In the genomic region with DNA sequence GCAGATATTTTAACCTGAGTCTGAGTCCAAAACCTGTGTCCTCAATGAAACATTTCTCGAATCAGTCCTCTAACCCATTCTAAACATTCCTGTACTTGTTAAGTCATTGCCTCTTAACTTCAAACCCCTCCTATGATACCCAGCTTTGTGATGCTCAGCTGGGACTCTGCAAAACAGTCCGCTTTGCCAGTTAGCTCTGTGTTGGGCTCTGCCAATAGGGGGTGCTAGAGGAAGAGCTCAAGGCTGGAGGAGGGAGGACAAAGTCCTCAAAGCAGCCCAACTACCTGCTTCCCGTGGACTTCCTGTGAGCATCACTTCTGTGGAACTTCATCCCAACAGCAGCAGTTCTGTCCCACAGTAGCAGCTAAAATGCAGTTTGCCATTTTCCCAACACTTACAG, we compare ENCODE assay signal across 10 cellular contexts. TPM values are rescaled to one million over a fixed set of nuclear protein-coding genes. Genes with fewer than 3 reads are reported as not detected.
A peak's percentile ranks its signal among the peaks of the same experiment; 100 is the strongest.
DNase-seq lines count a peak whose midpoint lies in the region; ATAC-seq, FAIRE-seq and TF ChIP-seq lines count a peak whose summit lies in the region.
"Had no signal": no experiment of that assay in that cellular context is flagged by ENCODE, and none has a peak within 500 bp of the region (broad histone marks: within the 10 kb centered on the region; RNA-seq: fewer than 3 reads in every experiment).

No MANE protein-coding gene starts in this region.

- H3K4me2 ChIP-seq in K562 (ENCODE audit: insufficient read depth, low read length), result no peak overlapping the region

- intact Hi-C loops in K562 (cut with micrococcal nuclease), result loop anchor here (1.0 kb wide), 1 partner anchor 40 kb away; no protein-coding TSS in a partner anchor

- peak; percentile 83 for FAIRE-seq in K562 (lab: Jason Lieb, UNC)

- H4K20me1 ChIP-seq in K562 (replicated peaks; ENCODE audit: control insufficient read depth, insufficient read depth, low read length), result no peaks in the 10 kb centered on the region

- no peak overlapping the region for H3K4me3 Mint-ChIP-seq in activated naive CD4-positive, alpha-beta T cell treated with anti-CD3 and anti-CD28 coated beads, Interleukin-2, amount 10 ng/mL, durations not matched to agents 7 days and 5 days
- no peak overlapping the region for H3K4me3 Mint-ChIP-seq in CD8-positive, alpha-beta memory T cell
- H3K4me3 Mint-ChIP-seq: activated B cell treated with CpG ODN at 0.5 μM for 24 hours had no signal

- H3K4me1 ChIP-seq in K562 (replicated peaks in 1 of 2; ENCODE audit: control insufficient read depth in 2 of 2, insufficient read depth in 2 of 2, low read length in 2 of 2), result peaks cover 0 to 8% of the 10 kb centered on the region in 2 experiments; a peak in 1 of 5 replicates
- no peaks in the 10 kb centered on the region for H3K4me1 ChIP-seq in CD8-positive, alpha-beta memory T cell (ENCODE audit: insufficient read depth, low read length)

- no peaks in the 10 kb centered on the region for H3K27me3 Mint-ChIP-seq in activated naive CD4-positive, alpha-beta T cell treated with anti-CD3 and anti-CD28 coated beads, Interleukin-2, amount 10 ng/mL, durations not matched to agents 7 days and 5 days
- peaks cover 6 to 23% of the 10 kb centered on the region in 2 donors for H3K27me3 Mint-ChIP-seq in CD8-positive, alpha-beta memory T cell
- H3K27me3 Mint-ChIP-seq: activated B cell treated with CpG ODN at 0.5 μM for 24 hours had no signal

- POLR2A ChIA-PET in K562 (lab: Yijun Ruan, JAX), result no interaction called here
- POLR2A ChIA-PET in CD8-positive, alpha-beta memory T cell (lab: Charles Lee), result no interaction called here

- H3K9me1 ChIP-seq in K562 (ENCODE audit: control insufficient read depth, insufficient read depth, low read length), result no peaks in the 10 kb centered on the region

- H3K9ac ChIP-seq in K562 (ENCODE audit: insufficient read depth in 1 of 2, low read depth in 2 of 2, low read length in 2 of 2), result no peak overlapping the region

- no peak overlapping the region for H3K4me3 ChIP-seq in K562
- no peak overlapping the region for H3K4me3 ChIP-seq in CD8-positive, alpha-beta memory T cell (ENCODE audit: low read length)

- peaks cover 0 to 16% of the 10 kb centered on the region in 2 experiments; a peak in 3 of 5 replicates for H3K27me3 ChIP-seq in K562 (ENCODE audit: control insufficient read depth in 2 of 2, insufficient read depth in 2 of 2, low read length in 2 of 2)
- no peaks in the 10 kb centered on the region for H3K27me3 ChIP-seq in CD8-positive, alpha-beta memory T cell (ENCODE audit: insufficient read depth, low read length, poor library complexity, severe bottlenecking)

- H3K36me3 Mint-ChIP-seq in activated naive CD4-positive, alpha-beta T cell treated with anti-CD3 and anti-CD28 coated beads, Interleukin-2, amount 10 ng/mL, durations not matched to agents 7 days and 5 days, result no peaks in the 10 kb centered on the region
- H3K36me3 Mint-ChIP-seq in CD8-positive, alpha-beta memory T cell, result no peaks in the 10 kb centered on the region

- no peaks in the 10 kb centered on the region for H3K9me3 ChIP-seq in K562 (replicated peaks; ENCODE audit: control insufficient read depth, insufficient read depth, low read depth, low read length)
- H3K9me3 ChIP-seq in CD8-positive, alpha-beta memory T cell (ENCODE audit: low read length), result no peaks in the 10 kb centered on the region

- no peak overlapping the region for H3K27ac ChIP-seq in K562 (ENCODE audit: extremely low read depth, low read depth, low read length)
- H3K27ac ChIP-seq in CD8-positive, alpha-beta memory T cell (ENCODE audit: low read depth, low read length), result no peak overlapping the region

- no peaks in the 10 kb centered on the region for H3K9me3 Mint-ChIP-seq in activated naive CD4-positive, alpha-beta T cell treated with anti-CD3 and anti-CD28 coated beads, Interleukin-2, amount 10 ng/mL, durations not matched to agents 7 days and 5 days
- H3K9me3 Mint-ChIP-seq in CD8-positive, alpha-beta memory T cell, result no peaks in the 10 kb centered on the region
- H3K9me3 Mint-ChIP-seq: activated B cell treated with CpG ODN at 0.5 μM for 24 hours had no signal

- ATAC-seq in HG03159 (IDR thresholded peaks at IDR 0.05; ENCODE audit: unreplicated experiment), result peak; percentile 76
- ATAC-seq in K562, result peak; percentile 97
- peak; percentile 46 for ATAC-seq in stimulated activated naive CD8-positive, alpha-beta T cell treated with anti-CD3 and anti-CD28 coated beads, Interleukin-15, Interleukin-2, amounts not matched to agents 100 U/mL and 50 U/mL, for 24 hours
- no peak for ATAC-seq in GM18498 (IDR thresholded peaks at IDR 0.05; ENCODE audit: unreplicated experiment)

- H3K36me3 ChIP-seq in K562 (ENCODE audit: control insufficient read depth, insufficient read depth, low read length), result no peaks in the 10 kb centered on the region
- no peaks in the 10 kb centered on the region for H3K36me3 ChIP-seq in CD8-positive, alpha-beta memory T cell (ENCODE audit: insufficient read depth, low read length)

- H3K79me2 ChIP-seq in K562 (ENCODE audit: control insufficient read depth, insufficient read depth, low read length), result no peaks in the 10 kb centered on the region

- no peak for TF ChIP-seq EP300 in K562 (IDR thresholded peaks at IDR 0.05; ENCODE audit: low read length)

- CTCF ChIA-PET in activated naive CD4-positive, alpha-beta T cell treated with anti-CD3 and anti-CD28 coated beads, Interleukin-2, amount 10 ng/mL, durations not matched to agents 7 days and 5 days (lab: Charles Lee), result interaction anchor here (0.6 to 1.7 kb wide), 4 partner anchors 9 to 46 kb away, joined by 3 to 9 read pairs (median 4); no protein-coding TSS in a partner anchor
- CTCF ChIA-PET in K562 (lab: Yijun Ruan, JAX; ENCODE audit: low intra/inter-chr PET ratio), result interaction anchor here (0.6 to 1.1 kb wide), 3 partner anchors 40 to 93 kb away, joined by 3 to 4 read pairs (median 3); no protein-coding TSS in a partner anchor
- CTCF ChIA-PET in CD8-positive, alpha-beta memory T cell (lab: Charles Lee), result interaction anchor here (1.0 kb wide), 1 partner anchor 17 kb away, joined by 3 read pairs; no protein-coding TSS in a partner anchor

- peak; percentile 39 for DNase-seq in activated naive CD4-positive, alpha-beta T cell treated with anti-CD3 and anti-CD28 coated beads, Interleukin-2, amount 10 ng/mL, durations not matched to agents 7 days and 5 days
- no peak for DNase-seq in activated naive CD4-positive, alpha-beta T cell (lab: John Stamatoyannopoulos, UW)
- DNase-seq in K562 (ENCODE audit: extremely low read depth in 1 of 4, low spot score in 3 of 4) (peak; percentile 24 to 62 (median 42)), H4 (ENCODE audit: low spot score) (no peak)
- DNase-seq in stimulated activated naive CD8-positive, alpha-beta T cell treated with anti-CD3 and anti-CD28 coated beads, Interleukin-15, Interleukin-2, amounts not matched to agents 100 U/mL and 50 U/mL, for 24 hours, result peak; percentile 27
- DNase-seq in CD8-positive, alpha-beta memory T cell, result no peak
- DNase-seq: activated B cell treated with CpG ODN at 0.5 μM for 24 hours; effector CD4-positive, alpha-beta T cell had no signal

- in situ Hi-C loops in K562 (cut with MboI), result no loop called here

- 0% methylated on average over 3 of the region's 3 CpGs for WGBS in K562 (ENCODE audit: insufficient coverage, low coverage, missing lambda C conversion rate)

- no peak overlapping the region for H2AFZ ChIP-seq in K562 (ENCODE audit: low read depth, low read length)

- peaks cover 9% of the 10 kb centered on the region for H3K4me1 Mint-ChIP-seq in activated naive CD4-positive, alpha-beta T cell treated with anti-CD3 and anti-CD28 coated beads, Interleukin-2, amount 10 ng/mL, durations not matched to agents 7 days and 5 days
- H3K4me1 Mint-ChIP-seq in CD8-positive, alpha-beta memory T cell, result no peaks in the 10 kb centered on the region
- H3K4me1 Mint-ChIP-seq: activated B cell treated with CpG ODN at 0.5 μM for 24 hours had no signal

- BruUV-seq in K562 (replicated peaks; lab: Mats Ljungman, UMichigan), result no TSS peak

- peak; percentile 67 to 80 (median 69) for TF ChIP-seq CTCF in K562 (IDR thresholded peaks at IDR 0.05 in 2 of 3, conservative IDR thresholded peaks at IDR 0.05 in 1 of 3; ENCODE audit: insufficient read depth in 2 of 3, low read depth in 1 of 3, low read length in 3 of 3)

- H3K27ac Mint-ChIP-seq in activated naive CD4-positive, alpha-beta T cell treated with anti-CD3 and anti-CD28 coated beads, Interleukin-2, amount 10 ng/mL, durations not matched to agents 7 days and 5 days, result no peak overlapping the region
- H3K27ac Mint-ChIP-seq in CD8-positive, alpha-beta memory T cell, result no peak overlapping the region
- H3K27ac Mint-ChIP-seq: activated B cell treated with CpG ODN at 0.5 μM for 24 hours had no signal

- no peak for TF ChIP-seq POLR2A in K562 (conservative IDR thresholded peaks at IDR 0.05)

- TF ChIP-seq RAD21 in K562 (CRISPR knock-in tag; conservative IDR thresholded peaks at IDR 0.05 in 1 of 2, IDR thresholded peaks at IDR 0.05 in 1 of 2), result peak; percentile 20 to 55

RNA-seq across cellular contexts. Expression of gene SYT14, which starts 38.1 kb away (rescaled TPM):
- not detected in 2 replicates for total RNA-seq in K562 (2011; cell fraction: chromatin; rRNA removed; ENCODE audit: low replicate concordance)
- not detected in 2 replicates for total RNA-seq in K562 (2011; cell fraction: nucleolus; rRNA removed)
- 0.23 TPM in 1 of 2 replicates, not detected in the other for total RNA-seq in K562 (2011; cell fraction: nucleoplasm; rRNA removed)
- total RNA-seq in K562 (2014; rRNA removed), result not detected in 2 replicates
- total RNA-seq in K562 (2014; rRNA removed; fragmentation: Illumina TruSeq; extraction: Trizol), result 0.03 TPM in 1 of 2 replicates, not detected in the other
- total RNA-seq in K562 (2015; rRNA removed; fragmentation: Illumina TruSeq; extraction: Trizol), result not detected in 2 replicates
- total RNA-seq in K562 (2021), result 0.07 TPM in 1 of 2 replicates, not detected in the other
- polyA plus RNA-seq in K562 (2011; rRNA removed), result 0.04 TPM in 1 of 2 replicates, not detected in the other
- polyA plus RNA-seq in K562 (2011; cell fraction: cytosol; rRNA removed), result not detected in 2 replicates
- polyA plus RNA-seq in K562 (2011; cell fraction: nucleus; rRNA removed), result not detected in 2 replicates
- 0.01 TPM in 2 replicates for polyA plus RNA-seq in K562 (2012)
- polyA plus RNA-seq in K562 (2014; fragmentation: Illumina TruSeq; extraction: Trizol), result not detected in 2 replicates
- not detected for polyA plus RNA-seq in K562 (2014; fragmentation: Nextera tagmentation; extraction: Ambion mirVana)
- 0.01 TPM in 1 of 2 replicates, not detected in the other for polyA plus RNA-seq in K562 (2014; rRNA removed)
- polyA minus RNA-seq in K562 (2011; rRNA and poly(A)+ RNA removed), result not detected in 2 replicates
- not detected in 2 replicates for polyA minus RNA-seq in K562 (2011; cell fraction: cytosol; rRNA and poly(A)+ RNA removed)
- not detected in 2 replicates for polyA minus RNA-seq in K562 (2011; cell fraction: nucleus; rRNA and poly(A)+ RNA removed)
- total RNA-seq in H4 (2014; rRNA removed; shearing (Covaris generic)), result 3.1 TPM in 2 replicates
- total RNA-seq in CD8-positive, alpha-beta memory T cell, result not detected
- polyA plus RNA-seq in CD8-positive, alpha-beta memory T cell, result not detected
- total RNA-seq: activated B cell treated with CpG ODN at 0.5 μM for 24 hours had no signal

Comparison
In these comparisons a context has a peak if more than half of its experiments do, and no peak if none do; other contexts are left out.
1. DNase-seq: peak in activated naive CD4-positive, alpha-beta T cell treated with anti-CD3 and anti-CD28 coated beads, Interleukin-2, amount 10 ng/mL, durations not matched to agents 7 days and 5 days (single experiment), K562 (4 of 4) and stimulated activated naive CD8-positive, alpha-beta T cell treated with anti-CD3 and anti-CD28 coated beads, Interleukin-15, Interleukin-2, amounts not matched to agents 100 U/mL and 50 U/mL, for 24 hours (single experiment); none in activated naive CD4-positive, alpha-beta T cell (0 of 4), H4 (single experiment) and CD8-positive, alpha-beta memory T cell (0 of 5).